1 cellular context compared by ENCODE assay signal in the genomic region with DNA sequence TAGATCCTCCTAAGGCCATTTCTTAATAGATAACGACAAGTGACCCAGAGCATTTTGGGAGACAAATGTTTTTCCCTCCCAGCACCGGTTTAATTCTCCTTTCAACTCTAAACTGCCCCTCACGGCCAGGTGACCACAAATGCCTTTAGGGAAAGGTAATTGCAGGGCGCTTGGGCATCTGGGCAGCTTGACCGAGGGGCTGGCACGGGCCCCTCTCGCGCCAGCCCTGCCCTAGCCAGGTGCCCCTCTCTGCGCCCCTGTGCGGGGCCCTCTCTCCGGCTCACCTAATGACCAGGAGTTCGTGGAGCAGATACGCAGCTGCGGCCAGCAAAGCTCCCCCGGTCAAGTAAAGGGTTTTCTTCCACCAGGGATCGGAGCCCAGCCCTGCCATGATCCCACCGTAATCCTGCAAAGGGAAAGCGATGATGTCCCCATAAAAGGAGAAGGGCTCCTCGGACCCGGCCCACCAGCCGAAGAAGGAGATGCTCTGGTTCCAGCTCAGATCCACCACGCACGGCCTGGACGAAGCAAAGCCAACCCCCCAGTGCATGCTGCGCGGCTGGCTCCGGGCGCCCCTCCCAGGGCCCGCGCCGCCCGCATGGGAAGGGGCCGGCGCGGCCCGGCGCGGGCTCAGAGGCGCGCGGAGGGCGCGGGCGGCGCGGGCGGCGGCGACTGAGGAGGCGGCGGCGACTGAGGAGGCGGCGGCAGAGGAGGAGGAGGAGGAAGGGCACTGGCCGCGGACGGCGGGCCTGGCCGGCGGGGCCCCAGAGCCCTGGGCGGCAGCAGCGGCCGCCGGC.
TF ChIP-seq lines count a peak whose summit lies in the region.

No MANE protein-coding gene starts in this region.

TF ChIP-seq in IMR-90, 13 proteins besides CTCF, POLR2A, EP300 and RAD21:
- TF ChIP-seq ELK1 (IDR thresholded peaks at IDR 0.05; ENCODE audit: borderline replicate concordance, low read depth, low read length) = no peak
- TF ChIP-seq CEBPB (IDR thresholded peaks at IDR 0.05; ENCODE audit: low read depth, low read length) = no peak
- no peak for TF ChIP-seq FOS (IDR thresholded peaks at IDR 0.05; ENCODE audit: low read depth, low read length)
- TF ChIP-seq BHLHE40 (IDR thresholded peaks at IDR 0.05; ENCODE audit: low read depth, low read length) = no peak
- no peak for TF ChIP-seq SMC3 (IDR thresholded peaks at IDR 0.05; ENCODE audit: low read depth, low read length)
